Comparison of ENCODE assay signal across 2 cellular contexts in genomic region chr11:30567644-30568043, GRCh38.
TF ChIP-seq lines count a peak whose summit lies in the region.

No MANE protein-coding gene starts in this region.

TF ChIP-seq in HEK293, 187 proteins besides CTCF, POLR2A, EP300 and RAD21 (continued from another document):
- TF ChIP-seq PRDM6 (tag by site-specific recombination; IDR thresholded peaks at IDR 0.05) (peak; percentile 78), ZBTB26 (tag by site-specific recombination; optimal IDR thresholded peaks at IDR 0.05) (no peak), PRDM10 (tag by site-specific recombination; IDR thresholded peaks at IDR 0.05) (no peak), ZNF518A (tag by site-specific recombination; conservative IDR thresholded peaks at IDR 0.05; ENCODE audit: low read depth) (no peak), ZNF521 (tag by site-specific recombination; IDR thresholded peaks at IDR 0.05) (no peak), GFI1B (tag by site-specific recombination; IDR thresholded peaks at IDR 0.05) (no peak)

TF ChIP-seq in H1, 55 proteins besides CTCF, POLR2A, EP300 and RAD21 (continued from another document):
- TF ChIP-seq CEBPB (IDR thresholded peaks at IDR 0.05; ENCODE audit: low read depth, low read length) (no peak), YY1 (IDR thresholded peaks at IDR 0.05; ENCODE audit: low read depth, low read length) (no peak), ASH2L (IDR thresholded peaks at IDR 0.05; ENCODE audit: low read length) (no peak), HDAC2 (IDR thresholded peaks at IDR 0.05; ENCODE audit: borderline replicate concordance in 1 of 2, low read depth in 2 of 2, low read length in 2 of 2) (no peak), E2F6 (IDR thresholded peaks at IDR 0.05) (no peak), EZH2 (IDR thresholded peaks at IDR 0.05; ENCODE audit: low read depth, low read length, severe bottlenecking) (no peak), GABPA (IDR thresholded peaks at IDR 0.05; ENCODE audit: borderline replicate concordance, insufficient read depth, low read length) (no peak), PHF8 (conservative IDR thresholded peaks at IDR 0.05; ENCODE audit: low read depth, low read length) (no peak), ATF2 (IDR thresholded peaks at IDR 0.05; ENCODE audit: low read length) (no peak)
TF ChIP-seq in H1: peak in this region for 0.
